In the genomic region with DNA sequence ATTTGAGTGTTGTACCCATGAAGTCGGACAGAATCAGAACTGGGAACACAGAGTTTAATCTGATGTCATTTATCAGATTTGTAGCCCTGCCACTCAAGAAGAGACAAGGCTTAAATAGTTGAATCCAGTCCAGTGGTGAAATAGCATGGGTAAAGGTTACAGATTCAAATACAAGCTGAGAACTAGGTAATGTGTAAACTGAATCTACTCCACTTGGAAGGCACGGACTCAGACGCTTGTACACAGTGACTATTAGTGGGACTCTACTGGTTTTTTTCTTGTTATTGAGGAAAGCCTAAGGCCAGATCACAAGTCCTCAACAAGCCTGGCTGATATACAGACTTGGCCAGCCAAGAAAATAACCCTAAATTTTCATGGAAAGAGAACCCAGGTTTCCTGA, we compare ENCODE assay signal across 25 cellular contexts.
"Had no signal": no experiment of that assay in that cellular context is flagged by ENCODE, and none has a peak within 500 bp of the region (broad histone marks: within the 10 kb centered on the region; RNA-seq: fewer than 3 reads in every experiment).

No MANE protein-coding gene starts in this region.

- H3K4me1 ChIP-seq: parathyroid adenoma, sigmoid colon, stomach, transverse colon, vagina had no signal

- H3K27me3 Mint-ChIP-seq: progenitor cell of endocrine pancreas had no signal

- H3K4me3 ChIP-seq: mucosa of descending colon, neural progenitor cell, right atrium auricular region, sigmoid colon, stomach, thoracic aorta, transverse colon, vagina had no signal

- H3K27ac ChIP-seq: parathyroid adenoma, sigmoid colon, stomach, thoracic aorta, transverse colon, vagina had no signal

- H3K4me1 Mint-ChIP-seq: immature natural killer cell; naive B cell; stimulated activated effector memory CD8-positive, alpha-beta T cell treated with anti-CD3 and anti-CD28 coated beads, Interleukin-12 subunit alpha, Interleukin-12 subunit beta, amount 100 ng/mL, for 72 hours had no signal

- H3K36me3 ChIP-seq: transverse colon had no signal

- H3K9me3 Mint-ChIP-seq: mesothelial cell of epicardium; naive B cell; natural killer cell treated with Interleukin-12 subunit alpha and Interleukin-12 subunit beta and Interleukin-15 and Interleukin-18, amount 100 ng/mL, for 72 hours; neural progenitor cell had no signal

- H3K4me3 Mint-ChIP-seq: immature natural killer cell; mesothelial cell of epicardium; naive B cell; natural killer cell treated with Interleukin-12 subunit alpha and Interleukin-12 subunit beta and Interleukin-15 and Interleukin-18, amount 100 ng/mL, for 72 hours; neural progenitor cell; stimulated activated effector memory CD8-positive, alpha-beta T cell treated with anti-CD3 and anti-CD28 coated beads, Interleukin-12 subunit alpha, Interleukin-12 subunit beta, amount 100 ng/mL, for 72 hours had no signal

- H3K27me3 ChIP-seq: neural progenitor cell, right atrium auricular region, sigmoid colon, stomach, transverse colon, vagina had no signal

- H3K27ac Mint-ChIP-seq: immature natural killer cell; mesothelial cell of epicardium; naive B cell; natural killer cell treated with Interleukin-12 subunit alpha and Interleukin-12 subunit beta and Interleukin-15 and Interleukin-18, amount 100 ng/mL, for 72 hours; neural progenitor cell; progenitor cell of endocrine pancreas; stimulated activated effector memory CD8-positive, alpha-beta T cell treated with anti-CD3 and anti-CD28 coated beads, Interleukin-12 subunit alpha, Interleukin-12 subunit beta, amount 100 ng/mL, for 72 hours had no signal

- DNase-seq: effector memory CD4-positive, alpha-beta T cell; erythroblast; hypothalamus; immature natural killer cell; islet precursor cell; kidney glomerular epithelial cell; left colon; mesenchymal stem cell; mucosa of descending colon; naive B cell; sigmoid colon; stimulated activated CD4-positive, alpha-beta T cell treated with anti-CD3 and anti-CD28 coated beads, Interleukin-2, amount 100 ng/mL, for 24 hours; stimulated activated CD4-positive, alpha-beta T cell treated with anti-CD3 and anti-CD28 coated beads, Interleukin-4, amount 100 ng/mL, for 24 hours; stimulated activated naive CD4-positive, alpha-beta T cell treated with Interleukin-2 at 50 U/mL for 16 hours; stomach; transverse colon had no signal

- ATAC-seq: left colon; mucosa of descending colon; natural killer cell treated with Interleukin-12 subunit alpha and Interleukin-12 subunit beta and Interleukin-15 and Interleukin-18, amount 100 ng/mL, for 72 hours; stimulated activated effector memory CD8-positive, alpha-beta T cell treated with anti-CD3 and anti-CD28 coated beads, Interleukin-12 subunit alpha, Interleukin-12 subunit beta, amount 100 ng/mL, for 72 hours had no signal

- H3K36me3 Mint-ChIP-seq: immature natural killer cell; mesothelial cell of epicardium; naive B cell; natural killer cell treated with Interleukin-12 subunit alpha and Interleukin-12 subunit beta and Interleukin-15 and Interleukin-18, amount 100 ng/mL, for 72 hours; neural progenitor cell; stimulated activated effector memory CD8-positive, alpha-beta T cell treated with anti-CD3 and anti-CD28 coated beads, Interleukin-12 subunit alpha, Interleukin-12 subunit beta, amount 100 ng/mL, for 72 hours had no signal

- H3K9me3 ChIP-seq: mucosa of descending colon, right atrium auricular region, sigmoid colon, stomach, thoracic aorta, transverse colon, vagina had no signal
